In the genomic region with DNA sequence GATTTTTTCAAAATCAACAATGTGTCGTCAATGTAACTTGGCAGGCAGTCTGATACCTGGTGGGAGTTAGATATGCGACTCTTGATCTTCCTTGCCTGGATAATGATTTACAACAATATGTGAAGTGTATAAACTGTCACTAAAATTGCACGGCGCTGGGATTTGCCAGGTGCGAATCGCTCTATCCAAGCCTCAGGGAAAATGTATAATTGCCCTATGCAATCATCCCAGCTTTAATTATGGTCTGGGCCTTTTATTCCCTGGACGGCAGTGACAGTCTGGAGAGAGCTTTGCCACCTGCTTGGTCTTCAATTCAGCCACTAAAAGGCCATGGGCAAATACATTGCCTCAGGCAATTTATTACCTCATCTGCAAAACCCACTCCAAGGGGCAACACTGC, we compare ENCODE assay signal across 18 cellular contexts. TPM values are rescaled to one million over a fixed set of nuclear protein-coding genes. Genes with fewer than 3 reads are reported as not detected.
DNase-seq lines count a peak whose midpoint lies in the region; ATAC-seq, FAIRE-seq and TF ChIP-seq lines count a peak whose summit lies in the region.
"Had no signal": no experiment of that assay in that cellular context is flagged by ENCODE, and none has a peak within 500 bp of the region (broad histone marks: within the 10 kb centered on the region; RNA-seq: fewer than 3 reads in every experiment).

No MANE protein-coding gene starts in this region.

- H3K36me3 ChIP-seq in colonic mucosa (no peaks in the 10 kb centered on the region), spleen (no peaks in the 10 kb centered on the region)
- H3K36me3 ChIP-seq: sigmoid colon had no signal

- FAIRE-seq in D721Med (lab: Jason Lieb, UNC): peak; percentile 96
- FAIRE-seq: H1, HepG2 had no signal

- no peak for TF ChIP-seq POLR2A in spleen (IDR thresholded peaks at IDR 0.05)

- TF ChIP-seq CTCF in D721Med (IDR thresholded peaks at IDR 0.05; ENCODE audit: insufficient read depth, missing control alignments) (no peak), colonic mucosa (IDR thresholded peaks at IDR 0.05) (no peak), spleen (IDR thresholded peaks at IDR 0.05 in 8 of 11, conservative IDR thresholded peaks at IDR 0.05 in 3 of 11) (no peak)

- H3K4me1 ChIP-seq in colonic mucosa (no peaks in the 10 kb centered on the region), spleen (no peaks in the 10 kb centered on the region)
- H3K4me1 ChIP-seq: Caco-2, sigmoid colon had no signal

- ATAC-seq in HG03139 (IDR thresholded peaks at IDR 0.05; ENCODE audit: unreplicated experiment): no peak
- ATAC-seq in GM21529 (IDR thresholded peaks at IDR 0.05; ENCODE audit: unreplicated experiment): no peak
- ATAC-seq: HepG2, T-cell had no signal

- peak overlapping the region; percentile 24 for H3K27ac ChIP-seq in colonic mucosa
- no peak overlapping the region for H3K27ac ChIP-seq in spleen
- H3K27ac ChIP-seq: sigmoid colon had no signal

- intact Hi-C loops in colonic mucosa (cut with DNase I) (no loop called here), spleen (cut with DNase I; ENCODE audit: low total_unique reads) (no loop called here)

- H3K4me3 ChIP-seq in colonic mucosa: no peak overlapping the region
- H3K4me3 ChIP-seq in spleen: no peak overlapping the region
- H3K4me3 ChIP-seq: lung, sigmoid colon had no signal

- DNase-seq in D721Med (ENCODE audit: insufficient read length, low spot score) (no peak), NCI-H1694 (lab: John Stamatoyannopoulos, UW) (peak; percentile 79), NCI-H446 (lab: John Stamatoyannopoulos, UW) (peak; percentile 49 to 66), colonic mucosa (peak; percentile 44), spleen (no peak), mesenteric fat pad (ENCODE audit: low spot score) (no peak)
- DNase-seq: activated CD4-positive, alpha-beta T cell treated with anti-CD3 and anti-CD28 coated beads for 1 hour; Caco-2; effector CD8-positive, alpha-beta T cell; MV-4-11; sigmoid colon; stimulated activated CD4-positive, alpha-beta T cell treated with anti-CD3 and anti-CD28 coated beads, Interleukin-4, amount 100 ng/mL, for 1 hour; T-cell had no signal

- no peak overlapping the region for H3K9ac ChIP-seq in colonic mucosa (ENCODE audit: low read depth in 2 of 2, low read length in 2 of 2)

- H3K9me3 ChIP-seq in colonic mucosa (no peaks in the 10 kb centered on the region), spleen (peaks cover 0 to 8% (median 0%) of the 10 kb centered on the region in 8 donors)
- H3K9me3 ChIP-seq: Caco-2, sigmoid colon had no signal

- WGBS in spleen, 5 donors: 90 to 98% (median 94%) methylated on average over 7 of the region's 7 CpGs

- H3K27me3 ChIP-seq in colonic mucosa: no peaks in the 10 kb centered on the region
- no peaks in the 10 kb centered on the region for H3K27me3 ChIP-seq in spleen (replicated peaks in 1 of 7)
- H3K27me3 ChIP-seq: sigmoid colon had no signal

RNA-seq across cellular contexts. Expression of a gene that starts 15.8 kb away (rescaled TPM):
- total RNA-seq in colonic mucosa (1 to 10 TPM; 6.5 to 7.8 TPM), spleen (1 to 10 TPM; 1.2 to 2.9 (median 1.7) TPM), mesenteric fat pad (9.0 TPM)
- 1 to 10 TPM in 1 of 3 donors, under 1 TPM in 2; 0.67 to 1.1 (median 0.80) TPM for polyA plus RNA-seq in spleen

Comparison
In these comparisons a context has a peak if more than half of its experiments do, and no peak if none do; other contexts are left out.
1. DNase-seq: peak in NCI-H1694 (single experiment), NCI-H446 (2 of 2) and colonic mucosa (single experiment); none in D721Med (single experiment), spleen (single experiment) and mesenteric fat pad (single experiment).